18 cellular contexts compared by ENCODE assay signal in genomic region chr1:36529762-36530260, GRCh38. TPM values are rescaled to one million over a fixed set of nuclear protein-coding genes. Genes with fewer than 3 reads are reported as not detected.
DNase-seq lines count a peak whose midpoint lies in the region; ATAC-seq and TF ChIP-seq lines count a peak whose summit lies in the region.
"Had no signal": no experiment of that assay in that cellular context is flagged by ENCODE, and none has a peak within 500 bp of the region (broad histone marks: within the 10 kb centered on the region; RNA-seq: fewer than 3 reads in every experiment).

No MANE protein-coding gene starts in this region.

- H3K4me2 ChIP-seq in H9 (ENCODE audit: insufficient read depth, insufficient read length, low read length) (no peak overlapping the region), neuronal stem cell (ENCODE audit: insufficient read depth, low read length, poor library complexity, severe bottlenecking) (no peak overlapping the region)
- H3K4me2 ChIP-seq: A549 had no signal

- no peak overlapping the region for H3T11ph ChIP-seq in H9 (ENCODE audit: low read length)

- H3K4me3 Mint-ChIP-seq in CD14-positive monocyte (no peak overlapping the region), H9 (no peak overlapping the region)
- H3K4me3 Mint-ChIP-seq: CD4-positive, alpha-beta T cell had no signal

- H3K4me1 ChIP-seq in H9 (ENCODE audit: insufficient read depth, low read length) (no peaks in the 10 kb centered on the region), neuronal stem cell (ENCODE audit: control insufficient read depth in 2 of 2, insufficient read depth in 1 of 2, low read depth in 1 of 2, low read length in 2 of 2) (no peaks in the 10 kb centered on the region), BE2C (no peaks in the 10 kb centered on the region; the same call in 1 of the 2 replicates)
- H3K4me1 ChIP-seq: A549 had no signal

- H4K5ac ChIP-seq in H9 (ENCODE audit: insufficient read length, low read depth, low read length): no peak overlapping the region

- H3K4me1 Mint-ChIP-seq in CD14-positive monocyte (peaks cover 6% of the 10 kb centered on the region), H9 (peaks cover 7 to 18% of the 10 kb centered on the region in 2 experiments)

- no CpG with 5 or more reads among the region's 3 CpGs for WGBS in H9 (ENCODE audit: extremely low coverage, insufficient read length, low lambda C conversion rate)
- no CpG with 5 or more reads among the region's 3 CpGs for WGBS in neuronal stem cell (ENCODE audit: extremely low coverage in 2 of 2, insufficient read length in 2 of 2, insufficient replicate concordance in 1 of 2), 2 donors

- H3K27ac Mint-ChIP-seq in CD14-positive monocyte (no peak overlapping the region), H9 (no peak overlapping the region)
- H3K27ac Mint-ChIP-seq: CD4-positive, alpha-beta T cell had no signal

- H3K23ac ChIP-seq in H9 (ENCODE audit: insufficient read length, low read depth, low read length): no peak overlapping the region
- no peak overlapping the region for H3K23ac ChIP-seq in neuronal stem cell (ENCODE audit: low read depth, low read length, poor library complexity)

- H3K56ac ChIP-seq in H9 (ENCODE audit: insufficient read length, low read depth, low read length): no peak overlapping the region

- H3K9me3 ChIP-seq in H9 (ENCODE audit: control insufficient read depth, low read depth, low read length) (no peaks in the 10 kb centered on the region), neuronal stem cell (replicated peaks in 1 of 2; ENCODE audit: control insufficient read depth in 2 of 2, insufficient read depth in 1 of 2, low read depth in 1 of 2, low read length in 2 of 2) (peaks cover 0 to 2% of the 10 kb centered on the region in 2 donors), BE2C (no peaks in the 10 kb centered on the region)
- H3K9me3 ChIP-seq: A549 had no signal

- H2AK5ac ChIP-seq in H9 (ENCODE audit: insufficient read length, low read length): no peak overlapping the region
- H2AK5ac ChIP-seq in neuronal stem cell (ENCODE audit: low read depth, low read length): peak overlapping the region; percentile 78

- H3K9me3 Mint-ChIP-seq in CD14-positive monocyte (peaks cover 0 to 5% (median 0%) of the 10 kb centered on the region in 7 donors), H9 (peaks cover 3 to 6% of the 10 kb centered on the region in 2 experiments; a peak in 3 of 5 replicates)
- H3K9me3 Mint-ChIP-seq: CD4-positive, alpha-beta T cell had no signal

- H3K14ac ChIP-seq in H9 (ENCODE audit: insufficient read depth, low read length) (no peak overlapping the region), neuronal stem cell (ENCODE audit: low read length) (no peak overlapping the region)

- H3K4me3 ChIP-seq in neuronal stem cell (ENCODE audit: low read length in 2 of 2) (no peak overlapping the region), BE2C (ENCODE audit: low read depth, low read length) (no peak overlapping the region)
- H3K4me3 ChIP-seq: A549; BLaER1 treated with 17β-estradiol and CSF1 and Interleukin-3, amounts not matched to agents 10 nM and 100 nM; GM12878; GM23248 had no signal

- no peaks in the 10 kb centered on the region for H3K79me1 ChIP-seq in H9 (ENCODE audit: insufficient read depth, low read depth, low read length, poor library complexity, severe bottlenecking)
- no peaks in the 10 kb centered on the region for H3K79me1 ChIP-seq in neuronal stem cell (ENCODE audit: low read depth, low read length)

- H2BK12ac ChIP-seq in H9 (ENCODE audit: insufficient read length, low read depth, low read length): no peak overlapping the region
- H2BK12ac ChIP-seq in neuronal stem cell (ENCODE audit: low read length): no peak overlapping the region

- ATAC-seq in SK-N-SH treated with all-trans-retinoic acid at 6 μM for 48 hours: no peak
- ATAC-seq: A549, GM12878 had no signal

- H2BK120ac ChIP-seq in H9 (ENCODE audit: low read depth, low read length, poor library complexity, severe bottlenecking): no peak overlapping the region
- H2BK120ac ChIP-seq in neuronal stem cell (ENCODE audit: low read depth, low read length): no peak overlapping the region

- TF ChIP-seq CTCF in CD14-positive monocyte (IDR thresholded peaks at IDR 0.05): no peak
- TF ChIP-seq CTCF in H9 (conservative IDR thresholded peaks at IDR 0.05): no peak
- no peak for TF ChIP-seq CTCF in BE2C (IDR thresholded peaks at IDR 0.05; ENCODE audit: low read depth, low read length)

- H3K79me2 ChIP-seq in H9 (ENCODE audit: insufficient read depth, low read length): no peaks in the 10 kb centered on the region

- H3K9ac ChIP-seq in H9 (ENCODE audit: extremely low read depth, insufficient read length, low read length) (no peak overlapping the region), neuronal stem cell (ENCODE audit: low read depth, low read length, poor library complexity) (no peak overlapping the region)
- H3K9ac ChIP-seq: BLaER1 treated with 17β-estradiol and CSF1 and Interleukin-3, amounts not matched to agents 10 nM and 100 nM; GM23248 had no signal

- no peak overlapping the region for H2BK15ac ChIP-seq in H9 (ENCODE audit: low read depth, low read length)
- peak overlapping the region; percentile 70 for H2BK15ac ChIP-seq in neuronal stem cell (ENCODE audit: low read length)

- H3K27me3 ChIP-seq in H9 (ENCODE audit: insufficient read depth, low read length): no peaks in the 10 kb centered on the region
- no peaks in the 10 kb centered on the region for H3K27me3 ChIP-seq in neuronal stem cell (ENCODE audit: control insufficient read depth in 3 of 3, insufficient read depth in 3 of 3, low read depth in 1 of 3, low read length in 3 of 3)
- H3K27me3 ChIP-seq in BE2C: no peaks in the 10 kb centered on the region
- H3K27me3 ChIP-seq: BLaER1 treated with 17β-estradiol and CSF1 and Interleukin-3, amounts not matched to agents 10 nM and 100 nM had no signal

- H2AFZ ChIP-seq in H9 (ENCODE audit: low read length) (no peak overlapping the region), neuronal stem cell (ENCODE audit: low read length) (no peak overlapping the region)
- H2AFZ ChIP-seq: GM23248 had no signal

- DNase-seq in CD14-positive monocyte (ENCODE audit: low spot score) (peak; percentile 21), H9 (peak; percentile 20), neuronal stem cell (ENCODE audit: low spot score) (no peak), RPMI8226 (no peak), LoVo (ENCODE audit: low spot score) (no peak), HuH-7.5 (ENCODE audit: low spot score) (no peak), BE2C (no peak)
- DNase-seq: Calu3; CD4-positive, alpha-beta T cell; DMS79; GM23248 had no signal

- H4K8ac ChIP-seq in H9 (replicated peaks; ENCODE audit: insufficient read length, low read depth, low read length): no peak overlapping the region
- H4K8ac ChIP-seq in neuronal stem cell (ENCODE audit: low read depth, low read length): no peak overlapping the region

- no peaks in the 10 kb centered on the region for H3K23me2 ChIP-seq in H9 (ENCODE audit: insufficient read length, low read depth, low read length, poor library complexity, severe bottlenecking)

- H3K36me3 ChIP-seq in neuronal stem cell (replicated peaks in 1 of 2; ENCODE audit: control insufficient read depth in 2 of 2, insufficient read depth in 2 of 2, low read length in 2 of 2) (no peaks in the 10 kb centered on the region), BE2C (no peaks in the 10 kb centered on the region)
- H3K36me3 ChIP-seq: BLaER1 treated with 17β-estradiol and CSF1 and Interleukin-3, amounts not matched to agents 10 nM and 100 nM had no signal

- no peak overlapping the region for H3K4ac ChIP-seq in H9 (ENCODE audit: low read depth, low read length)
- no peak overlapping the region for H3K4ac ChIP-seq in neuronal stem cell (ENCODE audit: low read length)

- H3K18ac ChIP-seq in H9 (ENCODE audit: insufficient read length, low read depth, low read length) (no peak overlapping the region), neuronal stem cell (ENCODE audit: low read length) (peak overlapping the region; percentile 65)

- H4K20me1 ChIP-seq in H9 (ENCODE audit: control insufficient read depth, insufficient read depth, insufficient read length): no peaks in the 10 kb centered on the region
- H4K20me1 ChIP-seq: BLaER1 treated with 17β-estradiol and CSF1 and Interleukin-3, amounts not matched to agents 10 nM and 100 nM had no signal

- intact Hi-C loops in CD14-positive monocyte (cut with micrococcal nuclease): no loop called here

- H3K36me3 Mint-ChIP-seq in CD14-positive monocyte (no peaks in the 10 kb centered on the region), H9 (ENCODE audit: insufficient read depth in 1 of 3, low read depth in 3 of 3) (no peaks in the 10 kb centered on the region)

- H3K27me3 Mint-ChIP-seq in CD14-positive monocyte (ENCODE audit: low read depth in 3 of 3): peaks cover 0 to 10% (median 9%) of the 10 kb centered on the region in 3 donors
- H3K27me3 Mint-ChIP-seq in H9 (ENCODE audit: low read depth): peaks cover 6% of the 10 kb centered on the region

- H2BK20ac ChIP-seq in H9 (ENCODE audit: low read depth, low read length, poor library complexity, severe bottlenecking): no peak overlapping the region

- H3K27ac ChIP-seq in H9 (ENCODE audit: insufficient read length, low read depth, low read length): no peak overlapping the region
- H3K27ac ChIP-seq in neuronal stem cell (replicated peaks; ENCODE audit: low read length): no peak overlapping the region
- H3K27ac ChIP-seq: A549; BLaER1 treated with 17β-estradiol and CSF1 and Interleukin-3, amounts not matched to agents 10 nM and 100 nM; GM23248; HL-60 had no signal

- H2BK5ac ChIP-seq in H9 (ENCODE audit: insufficient read length, low read length): no peak overlapping the region
- peak overlapping the region; percentile 39 for H2BK5ac ChIP-seq in neuronal stem cell (ENCODE audit: low read length)

- H4K91ac ChIP-seq in H9 (ENCODE audit: insufficient read length, low read depth, low read length) (no peak overlapping the region), neuronal stem cell (ENCODE audit: low read depth, low read length, poor library complexity) (no peak overlapping the region)

RNA-seq across cellular contexts. Expression of gene CSF3R, which starts 47.1 kb away (rescaled TPM):
- polyA plus RNA-seq in CD14-positive monocyte: 100 to 1,000 TPM; 270 to 447 TPM
- total RNA-seq in H9 (2021): not detected in 2 replicates
- 0.20 TPM for polyA plus RNA-seq in neuronal stem cell (2013, experiment 1 of 2)
- polyA plus RNA-seq in neuronal stem cell (2013, experiment 2 of 2): 0.11 TPM
- polyA plus RNA-seq in BE2C (2012; ENCODE audit: insufficient read depth, insufficient read length, low read depth): 0.63 TPM
- total RNA-seq: Calu3, G401, GM23248 had no signal
- polyA plus RNA-seq: A549, AG04450, GM12878, GM23248 had no signal

Comparison
In these comparisons a context has a peak if more than half of its experiments do, and no peak if none do; other contexts are left out.
1. DNase-seq: peak in CD14-positive monocyte (single experiment) and H9 (single experiment); none in neuronal stem cell (single experiment), RPMI8226 (single experiment), LoVo (single experiment), HuH-7.5 (single experiment) and BE2C (single experiment).